ENCODE assay signal across 9 cellular contexts in the genomic region with DNA sequence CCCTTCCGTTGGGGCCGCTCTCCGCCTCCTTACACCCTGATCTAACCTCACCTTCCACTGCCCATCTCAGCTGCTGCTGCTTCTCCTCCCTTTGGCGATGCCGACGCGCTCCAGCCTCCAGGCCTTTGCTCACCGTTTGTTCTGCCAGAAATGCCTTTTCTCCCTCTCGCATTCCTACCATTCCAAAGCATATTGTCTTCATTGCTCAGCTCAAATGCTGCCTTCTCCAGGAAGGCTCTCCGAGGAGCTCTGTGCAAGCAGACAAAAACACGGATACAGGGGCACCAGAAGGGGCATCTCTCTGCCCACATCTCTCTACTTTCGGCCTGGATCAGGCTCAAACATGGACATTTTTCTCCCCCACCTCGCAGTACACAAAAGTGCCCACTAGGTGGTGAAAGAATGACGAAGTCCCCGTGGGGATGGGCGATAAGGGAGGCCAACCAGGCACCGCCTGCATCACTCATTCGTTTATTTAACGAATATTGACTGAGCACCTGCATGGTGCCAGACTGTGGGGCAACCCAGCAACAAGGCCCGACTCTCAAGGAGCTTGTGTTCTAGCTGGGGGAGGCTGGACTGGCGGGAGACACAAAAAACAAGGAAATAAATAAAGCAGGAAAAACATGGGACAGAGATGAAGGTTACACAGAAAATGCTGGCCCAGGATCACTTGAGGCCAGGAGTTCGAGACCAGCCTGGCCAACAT. TPM values are rescaled to one million over a fixed set of nuclear protein-coding genes. Genes with fewer than 3 reads are reported as not detected.
DNase-seq lines count a peak whose midpoint lies in the region; ATAC-seq and TF ChIP-seq lines count a peak whose summit lies in the region.
"Had no signal": no experiment of that assay in that cellular context is flagged by ENCODE, and none has a peak within 500 bp of the region (broad histone marks: within the 10 kb centered on the region; RNA-seq: fewer than 3 reads in every experiment).

No MANE protein-coding gene starts in this region.

- no peaks in the 10 kb centered on the region for H3K9me3 ChIP-seq in DOHH2 (ENCODE audit: control insufficient read depth, insufficient read depth, low read length)
- H3K9me3 ChIP-seq in HUES48 (ENCODE audit: control insufficient read depth, insufficient read depth, low read length), result no peaks in the 10 kb centered on the region
- no peaks in the 10 kb centered on the region for H3K9me3 ChIP-seq in neuron (ENCODE audit: low read length)
- H3K9me3 ChIP-seq in stomach, result no peaks in the 10 kb centered on the region

- H3K36me3 Mint-ChIP-seq in activated T-cell treated with anti-CD3 and anti-CD28 coated beads, Interleukin-2, amount 50 U/mL, for 72 hours (ENCODE audit: insufficient read depth in 2 of 2), result no peaks in the 10 kb centered on the region

- peaks cover 93% of the 10 kb centered on the region for H3K4me1 ChIP-seq in DOHH2 (ENCODE audit: control insufficient read depth, low read length)
- peaks cover 34% of the 10 kb centered on the region for H3K4me1 ChIP-seq in HUES48 (ENCODE audit: control insufficient read depth, insufficient read depth, low read length)
- H3K4me1 ChIP-seq in neuron (ENCODE audit: insufficient read depth, low read length), result peaks cover 14% of the 10 kb centered on the region
- H3K4me1 ChIP-seq in stomach, result peaks cover 0 to 11% (median 6%) of the 10 kb centered on the region in 4 donors

- H3K36me3 ChIP-seq in DOHH2 (ENCODE audit: control insufficient read depth, low read length), result peaks cover 27% of the 10 kb centered on the region
- no peaks in the 10 kb centered on the region for H3K36me3 ChIP-seq in HUES48 (ENCODE audit: control insufficient read depth, insufficient read depth, low read length)
- no peaks in the 10 kb centered on the region for H3K36me3 ChIP-seq in neuron (ENCODE audit: insufficient read depth, low read length)
- H3K36me3 ChIP-seq in stomach, result no peaks in the 10 kb centered on the region

- H3K9ac ChIP-seq in HUES48 (ENCODE audit: low read depth, low read length), result peak overlapping the region; percentile 1; the same call in 1 of the 2 replicates

- peak overlapping the region; percentile 68 for H3K27ac Mint-ChIP-seq in activated T-cell treated with anti-CD3 and anti-CD28 coated beads, Interleukin-2, amount 50 U/mL, for 72 hours

- no peaks in the 10 kb centered on the region for H3K9me3 Mint-ChIP-seq in activated T-cell treated with anti-CD3 and anti-CD28 coated beads, Interleukin-2, amount 50 U/mL, for 72 hours

- peaks cover 23% of the 10 kb centered on the region for H3F3A ChIP-seq in DOHH2 (ENCODE audit: control insufficient read depth, insufficient read depth)

- no peaks in the 10 kb centered on the region for H4K20me1 ChIP-seq in DOHH2 (ENCODE audit: control insufficient read depth, insufficient read depth, low read depth, low read length)

- peaks cover 4% of the 10 kb centered on the region for H3K27me3 Mint-ChIP-seq in activated T-cell treated with anti-CD3 and anti-CD28 coated beads, Interleukin-2, amount 50 U/mL, for 72 hours (ENCODE audit: low read depth)

- peak overlapping the region in 1 of 2 donors; percentile 73 for H3K4me3 Mint-ChIP-seq in activated T-cell treated with anti-CD3 and anti-CD28 coated beads, Interleukin-2, amount 50 U/mL, for 72 hours

- no peak for TF ChIP-seq EP300 in stomach (IDR thresholded peaks at IDR 0.05)

- no peaks in the 10 kb centered on the region for H3K9me2 ChIP-seq in DOHH2 (replicated peaks; ENCODE audit: control insufficient read depth, low read length)

- no peak for TF ChIP-seq POLR2A in stomach (IDR thresholded peaks at IDR 0.05)

- ATAC-seq in activated T-cell treated with anti-CD3 and anti-CD28 coated beads, Interleukin-2, amount 50 U/mL, for 72 hours (replicated peaks in 1 of 2), result peak; percentile 57 to 70
- ATAC-seq in HG03439 (IDR thresholded peaks at IDR 0.05; ENCODE audit: unreplicated experiment), result no peak

- H3K27ac ChIP-seq in DOHH2 (ENCODE audit: low read depth, low read length), result peak overlapping the region; percentile 32; the same call in 1 of the 2 replicates
- peak overlapping the region; percentile 25 for H3K27ac ChIP-seq in HUES48 (ENCODE audit: low read depth, low read length)
- H3K27ac ChIP-seq in stomach, result peak overlapping the region in 2 of 5 donors; percentile 35 to 55
- H3K27ac ChIP-seq: skin epidermis had no signal

- H3K4me1 Mint-ChIP-seq in activated T-cell treated with anti-CD3 and anti-CD28 coated beads, Interleukin-2, amount 50 U/mL, for 72 hours (ENCODE audit: low read depth), result peaks cover 38% of the 10 kb centered on the region

- TF ChIP-seq CTCF in DOHH2 (IDR thresholded peaks at IDR 0.05; ENCODE audit: low read depth, low read length, poor library complexity, severe bottlenecking), result peak; percentile 87
- peak; percentile 85 for TF ChIP-seq CTCF in fibroblast of pulmonary artery (IDR thresholded peaks at IDR 0.05; ENCODE audit: low read length, missing control alignments)
- TF ChIP-seq CTCF in stomach (IDR thresholded peaks at IDR 0.05), result peak in 5 of 7 experiments; percentile 79 to 92 (median 89)

- H3K4me2 ChIP-seq in DOHH2 (ENCODE audit: low read length), result peak overlapping the region; percentile 52

- intact Hi-C loops in stomach (cut with DNase I; ENCODE audit: low total_unique reads), result loop anchor here (10.0 kb wide), 1 partner anchor 60 kb away; no protein-coding TSS in a partner anchor

- DNase-seq in OCI-M1 (lab: John Stamatoyannopoulos, UW) (peak; percentile 88), fibroblast of pulmonary artery (ENCODE audit: low read depth) (peak; percentile 82), stomach (peak; percentile 79)
- peak; percentile 84 for DNase-seq in activated T-cell treated with anti-CD3 and anti-CD28 coated beads, Interleukin-2, amount 50 U/mL, for 72 hours

- H3K27me3 ChIP-seq in DOHH2 (ENCODE audit: control insufficient read depth, low read length) (no peaks in the 10 kb centered on the region), HUES48 (ENCODE audit: control insufficient read depth, insufficient read depth, low read length) (no peaks in the 10 kb centered on the region), neuron (ENCODE audit: insufficient read depth, low read length) (no peaks in the 10 kb centered on the region), stomach (no peaks in the 10 kb centered on the region)

- 21 to 26% (median 22%) methylated on average over 22 of the region's 22 CpGs for WGBS in stomach, 5 donors

- H3K4me3 ChIP-seq in DOHH2 (ENCODE audit: low read length) (peak overlapping the region; percentile 19; the same call in 1 of the 2 replicates), HUES48 (ENCODE audit: low read depth, low read length) (no peak overlapping the region; the same call in 1 of the 2 replicates), fibroblast of pulmonary artery (replicated peaks; ENCODE audit: low read depth, low read length) (no peak overlapping the region), neuron (ENCODE audit: low read length) (peak overlapping the region; percentile 12), stomach (no peak overlapping the region)
- H3K4me3 ChIP-seq: skin epidermis had no signal

- H2AFZ ChIP-seq in neuron (ENCODE audit: low read depth, low read length), result peak overlapping the region; percentile 55

- peaks cover 17% of the 10 kb centered on the region for H3K79me2 ChIP-seq in DOHH2 (ENCODE audit: control insufficient read depth, low read length)

RNA-seq across cellular contexts. Expression of a gene that starts 7.3 kb away (rescaled TPM):
- total RNA-seq in activated T-cell treated with anti-CD3 and anti-CD28 coated beads, Interleukin-2, amount 50 U/mL, for 72 hours, result 10 to 100 TPM; 70.2 to 94.2 TPM
- 100 to 1,000 TPM in 1 of 5 donors, 10 to 100 TPM in 4; 48.7 to 107 (median 76.8) TPM for total RNA-seq in stomach
- 100 to 1,000 TPM in 1 of 3 donors, 10 to 100 TPM in 2; 76.3 to 111 (median 86.0) TPM for polyA plus RNA-seq in stomach

RNA-seq across cellular contexts. Expression of a gene that starts 50.1 kb away (rescaled TPM):
- total RNA-seq in activated T-cell treated with anti-CD3 and anti-CD28 coated beads, Interleukin-2, amount 50 U/mL, for 72 hours, result 10 to 100 TPM in 1 of 2 donors, 1 to 10 TPM in 1; 9.9 to 13.2 TPM
- 10 to 100 TPM in 3 of 5 donors, 1 to 10 TPM in 1, not detected in 1; 6.7 to 16.5 (median 13.8) TPM for total RNA-seq in stomach
- polyA plus RNA-seq in stomach, result 1 to 10 TPM; 2.2 to 3.9 (median 2.6) TPM

Comparison
In these comparisons a context has a peak if more than half of its experiments do, and no peak if none do; other contexts are left out.
1. H3K4me3 ChIP-seq: peak in DOHH2 (single experiment) and neuron (single experiment); none in HUES48 (single experiment), fibroblast of pulmonary artery (single experiment) and stomach (0 of 4).
2. Peak in every context shown above with its lines, with median percentiles within 50 percentile points of each other: CTCF ChIP-seq and DNase-seq.